8 cellular contexts compared by ENCODE assay signal in the genomic region with DNA sequence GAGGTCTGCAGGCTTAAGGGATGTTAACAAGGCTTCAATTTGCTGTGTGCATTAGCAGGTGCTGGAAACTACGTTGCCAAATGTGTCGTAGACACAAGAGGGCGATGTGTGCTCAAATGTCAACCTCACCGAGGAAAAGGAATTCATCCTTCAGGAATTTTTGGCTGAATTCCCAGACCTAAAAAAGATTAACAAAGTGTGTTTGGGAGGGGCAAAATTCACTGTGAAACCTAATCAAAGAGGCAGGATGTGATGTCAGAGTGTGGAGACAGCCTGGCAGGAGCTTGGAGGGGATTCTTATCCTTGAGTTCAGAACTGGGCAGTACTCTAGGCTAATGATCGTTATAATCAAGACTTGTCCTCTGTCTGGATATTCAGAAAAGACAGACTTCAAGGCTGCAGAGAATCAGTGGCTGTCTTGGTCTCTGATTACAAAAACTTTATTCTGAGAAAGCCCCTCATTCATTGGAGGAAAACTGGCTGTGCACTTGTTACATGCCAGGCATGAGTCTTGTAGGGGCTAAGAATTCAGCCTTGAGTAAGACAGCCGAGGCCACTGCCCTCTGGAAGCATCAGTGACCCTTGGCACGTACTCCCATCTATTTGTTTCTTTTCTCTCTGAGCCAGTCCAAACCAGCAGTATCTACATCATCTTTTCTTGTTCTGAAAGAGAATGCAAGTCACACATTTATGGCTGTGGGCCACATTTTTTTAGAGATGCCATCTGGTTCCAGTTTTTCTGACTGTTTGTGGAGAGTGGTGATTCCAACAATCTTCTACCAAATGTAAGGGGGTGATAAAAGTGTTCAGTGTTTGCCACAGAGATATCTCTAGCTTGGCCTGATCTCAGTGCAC. TPM values are rescaled to one million over a fixed set of nuclear protein-coding genes. Genes with fewer than 3 reads are reported as not detected.
A peak's percentile ranks its signal among the peaks of the same experiment; 100 is the strongest.
DNase-seq lines count a peak whose midpoint lies in the region; ATAC-seq and TF ChIP-seq lines count a peak whose summit lies in the region.

No MANE protein-coding gene starts in this region.

- no peaks in the 10 kb centered on the region for H3K9me3 ChIP-seq in HUES6 (ENCODE audit: control insufficient read depth, insufficient read depth, low read depth, low read length)
- H3K9me3 ChIP-seq in PC-3 (ENCODE audit: low read length), result no peaks in the 10 kb centered on the region
- H3K9me3 ChIP-seq in subcutaneous abdominal adipose tissue (ENCODE audit: control insufficient read depth in 5 of 5, low read length in 5 of 5), result no peaks in the 10 kb centered on the region

- no peaks in the 10 kb centered on the region for H3K79me2 ChIP-seq in PC-3 (ENCODE audit: low read length)

- CTCF ChIA-PET in PC-3 (lab: Charles Lee), result interaction anchor here (0.5 to 1.0 kb wide), 6 partner anchors 9 to 359 kb away, joined by 3 to 6 read pairs (median 4); no protein-coding TSS in a partner anchor

- peak; percentile 43 for ATAC-seq in GM18517 (IDR thresholded peaks at IDR 0.05; ENCODE audit: unreplicated experiment)
- ATAC-seq in PC-3, result peak; percentile 91
- ATAC-seq in GM19035 (IDR thresholded peaks at IDR 0.05; ENCODE audit: unreplicated experiment), result no peak

- H3K27ac ChIP-seq in HUES6 (ENCODE audit: low read depth, low read length) (peak overlapping the region; percentile 9; the same call in 1 of the 2 replicates), PC-3 (ENCODE audit: low read length) (peak overlapping the region; percentile 48), cingulate gyrus (ENCODE audit: low read depth, low read length) (peak overlapping the region; percentile 35), subcutaneous abdominal adipose tissue (ENCODE audit: low read depth, low read length) (peak overlapping the region; percentile 93)

- H3K36me3 ChIP-seq in HUES6 (ENCODE audit: control insufficient read depth, insufficient read depth, low read length) (no peaks in the 10 kb centered on the region), PC-3 (ENCODE audit: low read depth, low read length) (no peaks in the 10 kb centered on the region), subcutaneous abdominal adipose tissue (ENCODE audit: control insufficient read depth in 5 of 5, insufficient read depth in 5 of 5, low read length in 5 of 5) (no peaks in the 10 kb centered on the region)

- H2AFZ ChIP-seq in PC-3 (ENCODE audit: low read length), result peak overlapping the region; percentile 54

- H3K4me1 ChIP-seq in HUES6 (ENCODE audit: control insufficient read depth, insufficient read depth, low read length) (peaks cover 7% of the 10 kb centered on the region; the same call in 1 of the 2 replicates), PC-3 (ENCODE audit: insufficient read depth, low read length) (peaks cover 14% of the 10 kb centered on the region), subcutaneous abdominal adipose tissue (ENCODE audit: control insufficient read depth in 5 of 5, insufficient read depth in 5 of 5, low read length in 5 of 5) (peaks cover 8 to 19% (median 15%) of the 10 kb centered on the region in 5 donors)

- no peaks in the 10 kb centered on the region for H3K9me2 ChIP-seq in PC-3 (replicated peaks; ENCODE audit: low read length)

- no peak overlapping the region for H3K4me3 ChIP-seq in HUES6 (ENCODE audit: low read depth, low read length)
- no peak overlapping the region for H3K4me3 ChIP-seq in PC-3 (ENCODE audit: low read length)
- peak overlapping the region in 1 of 5 donors; percentile 18 for H3K4me3 ChIP-seq in subcutaneous abdominal adipose tissue (ENCODE audit: low read depth in 1 of 5, low read length in 5 of 5)

- DNase-seq in AG20443 (ENCODE audit: low spot score) (peak; percentile 91), PC-3 (peak; percentile 99), left kidney (ENCODE audit: low read depth, low spot score) (peak; percentile 94)

- H3K4me2 ChIP-seq in PC-3 (ENCODE audit: low read length), result peak overlapping the region; percentile 59

- no peaks in the 10 kb centered on the region for H3F3A ChIP-seq in PC-3 (ENCODE audit: low read length, unreplicated experiment)

- H3K27me3 ChIP-seq in HUES6 (ENCODE audit: control insufficient read depth, insufficient read depth, low read length) (no peaks in the 10 kb centered on the region), PC-3 (ENCODE audit: low read length) (no peaks in the 10 kb centered on the region), subcutaneous abdominal adipose tissue (ENCODE audit: control insufficient read depth in 5 of 5, insufficient read depth in 4 of 5, low read length in 5 of 5) (no peaks in the 10 kb centered on the region)

- intact Hi-C loops in PC-3 (cut with micrococcal nuclease), result loop anchor here (1.0 to 10.0 kb wide), 6 partner anchors 68 to 468 kb away; a partner anchor contains a TSS

- POLR2A ChIA-PET in PC-3 (lab: Charles Lee; ENCODE audit: unreplicated experiment), result interaction anchor here (0.6 kb wide), 1 partner anchor 1938 kb away, joined by 4 read pairs; no protein-coding TSS in a partner anchor

- BruUV-seq in PC-3 (replicated peaks; lab: Mats Ljungman, UMichigan), result TSS peak; percentile 87

- H3K9ac ChIP-seq in HUES6 (ENCODE audit: low read length) (peak overlapping the region; percentile 0), PC-3 (ENCODE audit: low read length) (peak overlapping the region; percentile 30), subcutaneous abdominal adipose tissue (ENCODE audit: low read length in 5 of 5) (peak overlapping the region in 1 of 5 donors; percentile 53)

- peak; percentile 90 for TF ChIP-seq CTCF in PC-3 (conservative IDR thresholded peaks at IDR 0.05; ENCODE audit: low read depth, low read length)

- H4K20me1 ChIP-seq in PC-3 (ENCODE audit: low read length), result no peaks in the 10 kb centered on the region

RNA-seq across cellular contexts. Expression of a gene that starts 18.7 kb away (rescaled TPM):
- not detected in 2 replicates for total RNA-seq in PC-3 (2014; rRNA removed)

RNA-seq across cellular contexts. Expression of a gene that starts 27.3 kb away (rescaled TPM):
- not detected in 2 replicates for total RNA-seq in PC-3 (2014; rRNA removed)

Comparison
In these comparisons a context has a peak if more than half of its experiments do, and no peak if none do; other contexts are left out.
1. H3K27ac ChIP-seq: peak in every context shown above with its lines; median percentile 93 in subcutaneous abdominal adipose tissue; 48 in PC-3; 35 in cingulate gyrus; 9 in HUES6.